Comparison of ENCODE assay signal across 18 cellular contexts in genomic region chrX:142054094-142054493, GRCh38.
DNase-seq lines count a peak whose midpoint lies in the region; ATAC-seq and TF ChIP-seq lines count a peak whose summit lies in the region.
"Had no signal": no experiment of that assay in that cellular context is flagged by ENCODE, and none has a peak within 500 bp of the region (broad histone marks: within the 10 kb centered on the region; RNA-seq: fewer than 3 reads in every experiment).

No MANE protein-coding gene starts in this region.

- in situ Hi-C loops in SK-MEL-5 (cut with HindIII; ENCODE audit: low pct_unique_long_range_greater_than_20kb, low sequenced_read_pairs): no loop called here

- DNase-seq in LHCN-M2 (ENCODE audit: low read depth) (peak; percentile 1), RPMI7951 (ENCODE audit: low read depth) (peak; percentile 0), SK-MEL-5 (ENCODE audit: low read depth, low spot score) (peak; percentile 55), myocyte (ENCODE audit: low read depth) (peak; percentile 1), foreskin fibroblast (no peak)
- no peak for DNase-seq in activated CD4-positive, alpha-beta T cell treated with anti-CD3 and anti-CD28 coated beads, Interleukin-2, amount 50 U/mL, for 4 hours
- DNase-seq: 8988T; AML-193; Caco-2; Calu3; CD4-positive, alpha-beta T cell; CD8-positive, alpha-beta T cell; DMS79 treated with DMSO at 0.1 percent for 48 hours; GF-D8 had no signal

- H3K4me3 ChIP-seq in foreskin fibroblast (ENCODE audit: low read depth in 1 of 2, low read length in 2 of 2): no peak overlapping the region
- H3K4me3 ChIP-seq: BLaER1 treated with 17β-estradiol and CSF1 and Interleukin-3, amounts not matched to agents 10 nM and 100 nM; GM12878 had no signal

- no peak for ATAC-seq in GM21381 (IDR thresholded peaks at IDR 0.05; ENCODE audit: unreplicated experiment)
- ATAC-seq in HG03196 (IDR thresholded peaks at IDR 0.05; ENCODE audit: unreplicated experiment): no peak
- ATAC-seq: CD8-positive, alpha-beta T cell; GM12878 had no signal

- TF ChIP-seq CTCF in foreskin fibroblast (IDR thresholded peaks at IDR 0.05; ENCODE audit: low read depth, low read length): no peak

Comparison
In these comparisons a context has a peak if more than half of its experiments do, and no peak if none do; other contexts are left out.
1. DNase-seq: peak in LHCN-M2 (single experiment), RPMI7951 (single experiment), SK-MEL-5 (single experiment) and myocyte (single experiment); none in activated CD4-positive, alpha-beta T cell treated with anti-CD3 and anti-CD28 coated beads, Interleukin-2, amount 50 U/mL, for 4 hours (0 of 2) and foreskin fibroblast (0 of 2).